Comparison of ENCODE assay signal across 8 cellular contexts in genomic region chr12:130013771-130014484, GRCh38.
DNase-seq lines count a peak whose midpoint lies in the region; ATAC-seq, FAIRE-seq and TF ChIP-seq lines count a peak whose summit lies in the region.

No MANE protein-coding gene starts in this region.

- H3K27ac Mint-ChIP-seq in natural killer cell treated with Interleukin-12 subunit alpha and Interleukin-12 subunit beta and Interleukin-15 and Interleukin-18, amount 100 ng/mL, for 72 hours: no peak overlapping the region

- ATAC-seq in GM21526 (IDR thresholded peaks at IDR 0.05; ENCODE audit: low FRiP score, unreplicated experiment) (peak; percentile 85), GM18867 (IDR thresholded peaks at IDR 0.05; ENCODE audit: unreplicated experiment) (no peak)
- peak; percentile 36 to 63 for ATAC-seq in natural killer cell treated with Interleukin-12 subunit alpha and Interleukin-12 subunit beta and Interleukin-15 and Interleukin-18, amount 100 ng/mL, for 72 hours

- H3K4me3 ChIP-seq in WERI-Rb-1 (ENCODE audit: low read depth, low read length): no peak overlapping the region

- no peak overlapping the region for H3K27ac ChIP-seq in WERI-Rb-1

- H3K36me3 Mint-ChIP-seq in natural killer cell treated with Interleukin-12 subunit alpha and Interleukin-12 subunit beta and Interleukin-15 and Interleukin-18, amount 100 ng/mL, for 72 hours: no peaks in the 10 kb centered on the region

- H3K9me3 ChIP-seq in WERI-Rb-1 (ENCODE audit: severe bottlenecking): no peaks in the 10 kb centered on the region

- no peaks in the 10 kb centered on the region for H3K4me1 Mint-ChIP-seq in natural killer cell treated with Interleukin-12 subunit alpha and Interleukin-12 subunit beta and Interleukin-15 and Interleukin-18, amount 100 ng/mL, for 72 hours (ENCODE audit: low read depth in 2 of 2)

- FAIRE-seq in urothelium cell line (lab: Jason Lieb, UNC): no peak

- H3K27me3 Mint-ChIP-seq in natural killer cell treated with Interleukin-12 subunit alpha and Interleukin-12 subunit beta and Interleukin-15 and Interleukin-18, amount 100 ng/mL, for 72 hours: peaks cover 0 to 2% of the 10 kb centered on the region in 2 donors

- H3K36me3 ChIP-seq in WERI-Rb-1: no peaks in the 10 kb centered on the region

- no peaks in the 10 kb centered on the region for H3K9me3 Mint-ChIP-seq in natural killer cell treated with Interleukin-12 subunit alpha and Interleukin-12 subunit beta and Interleukin-15 and Interleukin-18, amount 100 ng/mL, for 72 hours

- peak; percentile 98 for TF ChIP-seq CTCF in WERI-Rb-1 (IDR thresholded peaks at IDR 0.05; ENCODE audit: low read depth, low read length)

- no peak overlapping the region for H3K4me3 Mint-ChIP-seq in natural killer cell treated with Interleukin-12 subunit alpha and Interleukin-12 subunit beta and Interleukin-15 and Interleukin-18, amount 100 ng/mL, for 72 hours

- H3K27me3 ChIP-seq in WERI-Rb-1 (ENCODE audit: insufficient read depth, low read depth, severe bottlenecking): peaks cover 2% of the 10 kb centered on the region

- DNase-seq in DMS153 (lab: John Stamatoyannopoulos, UW) (peak; percentile 22), NCI-H1092 (lab: John Stamatoyannopoulos, UW) (peak; percentile 26), WERI-Rb-1 (peak; percentile 69), erythroblast (lab: John Stamatoyannopoulos, UW) (peak; percentile 16 to 44), urothelium cell line (ENCODE audit: low spot score) (peak; percentile 80)
- no peak for DNase-seq in natural killer cell treated with Interleukin-12 subunit alpha and Interleukin-12 subunit beta and Interleukin-15 and Interleukin-18, amount 100 ng/mL, for 72 hours (ENCODE audit: low spot score)

- no peak for TF ChIP-seq POLR2A in erythroblast (IDR thresholded peaks at IDR 0.05; ENCODE audit: low read length)
